In the genomic region with DNA sequence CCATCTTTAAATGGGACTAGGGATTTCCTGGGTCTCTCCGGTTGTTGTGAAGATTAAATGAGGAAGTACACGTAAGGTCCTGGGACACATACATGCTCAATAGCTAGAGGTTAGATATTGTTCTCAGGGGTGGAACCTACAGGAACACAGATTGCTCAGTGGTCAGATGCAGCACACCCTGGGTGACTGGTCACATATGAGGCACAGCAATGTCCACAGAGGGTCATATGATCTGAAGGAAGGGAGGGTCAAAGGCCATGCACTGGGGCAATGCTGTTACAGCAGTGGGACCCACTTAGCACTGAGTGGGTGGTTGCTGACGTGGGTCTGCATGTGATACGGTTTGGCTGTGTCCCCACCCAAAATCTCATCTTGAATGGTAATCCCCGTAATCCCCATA, we compare ENCODE assay signal across 1 cellular context.
TF ChIP-seq lines count a peak whose summit lies in the region.

No MANE protein-coding gene starts in this region.

TF ChIP-seq in K562, 482 proteins besides CTCF, POLR2A, EP300 and RAD21:
- TF ChIP-seq NR2F6 (CRISPR knock-in tag; IDR thresholded peaks at IDR 0.05) (no peak), NR2C2 (CRISPR knock-in tag; IDR thresholded peaks at IDR 0.05) (no peak), NR2C2 (tag; IDR thresholded peaks at IDR 0.05) (peak; percentile 43), CTBP1 (IDR thresholded peaks at IDR 0.05; ENCODE audit: borderline replicate concordance) (0 out of 2 replicates have a peak, but pooled peaks have one; percentile 13), KDM1A (IDR thresholded peaks at IDR 0.05) (0 out of 4 replicates have a peak, but pooled peaks of 1 of the 2 experiments have one; percentile 9), EGR1 (conservative IDR thresholded peaks at IDR 0.05) (peak; percentile 48), NR2C1 (IDR thresholded peaks at IDR 0.05) (peak; percentile 51; the same call in 1 of the 2 replicates), NR2C1 (tag; IDR thresholded peaks at IDR 0.05) (peak; percentile 66), COPS2 (conservative IDR thresholded peaks at IDR 0.05) (no peak), NFYB (IDR thresholded peaks at IDR 0.05; ENCODE audit: extremely low read depth, insufficient read length) (no peak)
